Comparison of ENCODE assay signal across 8 cellular contexts in the genomic region with DNA sequence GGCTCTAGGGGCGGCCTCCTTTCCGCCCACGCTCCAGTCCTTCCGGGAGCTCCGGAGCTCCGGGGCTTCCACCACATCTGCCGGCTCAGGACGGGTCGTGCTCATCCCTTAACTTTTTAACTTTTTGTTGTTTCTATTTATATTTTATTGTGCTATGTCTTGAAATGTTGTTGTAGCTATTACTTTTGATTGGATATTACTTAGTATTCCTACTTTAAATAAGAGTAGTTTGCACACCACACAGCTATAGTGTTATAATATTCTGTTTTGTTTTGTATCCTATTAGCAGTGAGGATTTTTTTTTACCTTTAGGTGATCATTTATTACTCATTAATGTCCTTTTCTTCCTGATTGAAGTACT.
DNase-seq lines count a peak whose midpoint lies in the region; ATAC-seq, FAIRE-seq and TF ChIP-seq lines count a peak whose summit lies in the region.
"Not testable (repeated sequence)": the region's sequence is repeated elsewhere in the genome, so short reads cannot be mapped to it uniquely, and the experiment has no call there.

No MANE protein-coding gene starts in this region.

- H3K4me3 ChIP-seq in DOHH2 (ENCODE audit: low read length) (peak overlapping the region; percentile 80), ascending aorta (peak overlapping the region; percentile 39 to 63), epithelial cell of proximal tubule (ENCODE audit: low read depth, low read length) (peak overlapping the region; percentile 74), keratinocyte (ENCODE audit: control insufficient read depth in 2 of 3, extremely low read depth in 1 of 3, insufficient read depth in 2 of 3, low read depth in 1 of 3, low read length in 3 of 3) (peak overlapping the region; percentile 47 to 79 (median 73)), thyroid gland (replicated peaks in 1 of 3) (peak overlapping the region in 2 of 3 donors; percentile 32 to 42)

- not testable (repeated sequence) for H3K9me2 ChIP-seq in DOHH2 (replicated peaks; ENCODE audit: control insufficient read depth, low read length)

- H3K79me2 ChIP-seq in DOHH2 (ENCODE audit: control insufficient read depth, low read length), result peaks cover 53% of the 10 kb centered on the region
- H3K79me2 ChIP-seq in keratinocyte (ENCODE audit: control insufficient read depth, insufficient read depth, low read length), result not testable (repeated sequence)

- peaks cover 21% of the 10 kb centered on the region for H3K36me3 ChIP-seq in DOHH2 (ENCODE audit: control insufficient read depth, low read length)
- not testable (repeated sequence) for H3K36me3 ChIP-seq in ascending aorta; keratinocyte (ENCODE audit: control insufficient read depth in 2 of 2, extremely low read depth in 1 of 2, insufficient read depth in 2 of 2, low read length in 2 of 2); thyroid gland

- not testable (repeated sequence) for H3K9me3 ChIP-seq in DOHH2 (ENCODE audit: control insufficient read depth, insufficient read depth, low read length); ascending aorta; keratinocyte (ENCODE audit: control insufficient read depth, low read depth, low read length); thyroid gland

- peak overlapping the region; percentile 91 for H2AFZ ChIP-seq in keratinocyte (ENCODE audit: control insufficient read depth, low read length)

- peak; percentile 1 for ATAC-seq in HG03159 (IDR thresholded peaks at IDR 0.05; ENCODE audit: unreplicated experiment)

- dilution Hi-C loops in keratinocyte (cut with MboI; ENCODE audit: extremely low pct_ligation_motif_present, low sequenced_read_pairs), result not testable (repeated sequence)

- H3K36me3 Mint-ChIP-seq in T-helper 1 cell treated with Interleukin-12 subunit alpha and Interleukin-12 subunit beta and Interleukin-4 antibody, amounts not matched to agents 30 μg/mL and 1 μg/mL, for 36 hours (ENCODE audit: low read depth), result peaks cover 15% of the 10 kb centered on the region
- not testable (repeated sequence) for H3K36me3 Mint-ChIP-seq in osteocyte (ENCODE audit: unreplicated experiment)

- not testable (repeated sequence) for H3F3A ChIP-seq in DOHH2 (ENCODE audit: control insufficient read depth, insufficient read depth)

- WGBS in thyroid gland, 2 donors, result 13 to 16% methylated on average over 9 of the region's 9 CpGs

- H3K27me3 Mint-ChIP-seq in T-helper 1 cell treated with Interleukin-12 subunit alpha and Interleukin-12 subunit beta and Interleukin-4 antibody, amounts not matched to agents 30 μg/mL and 1 μg/mL, for 36 hours (ENCODE audit: low read depth), result peaks cover 55% of the 10 kb centered on the region
- peaks cover 56% of the 10 kb centered on the region for H3K27me3 Mint-ChIP-seq in osteocyte (ENCODE audit: unreplicated experiment)

- H3K4me3 Mint-ChIP-seq in T-helper 1 cell treated with Interleukin-12 subunit alpha and Interleukin-12 subunit beta and Interleukin-4 antibody, amounts not matched to agents 30 μg/mL and 1 μg/mL, for 36 hours, result peak overlapping the region; percentile 76
- peak overlapping the region; percentile 66 for H3K4me3 Mint-ChIP-seq in osteocyte (ENCODE audit: unreplicated experiment)

- H3K9me3 Mint-ChIP-seq in T-helper 1 cell treated with Interleukin-12 subunit alpha and Interleukin-12 subunit beta and Interleukin-4 antibody, amounts not matched to agents 30 μg/mL and 1 μg/mL, for 36 hours, result not testable (repeated sequence)
- peaks cover 12% of the 10 kb centered on the region for H3K9me3 Mint-ChIP-seq in osteocyte (ENCODE audit: unreplicated experiment)

- H3K27ac ChIP-seq in DOHH2 (ENCODE audit: low read depth, low read length), result peak overlapping the region; percentile 76; the same call in 1 of the 2 replicates
- H3K27ac ChIP-seq in ascending aorta, result peak overlapping the region; percentile 21 to 58
- not testable (repeated sequence) for H3K27ac ChIP-seq in keratinocyte (ENCODE audit: control insufficient read depth, insufficient read depth, low read length)
- peak overlapping the region in 2 of 3 donors; percentile 48 to 62 for H3K27ac ChIP-seq in thyroid gland

- not testable (repeated sequence) for H3K27me3 ChIP-seq in DOHH2 (ENCODE audit: control insufficient read depth, low read length); ascending aorta
- H3K27me3 ChIP-seq in keratinocyte (ENCODE audit: control insufficient read depth, extremely low read depth, insufficient read depth, low read length), result peaks cover 21% of the 10 kb centered on the region
- peaks cover 17% of the 10 kb centered on the region for H3K27me3 ChIP-seq in thyroid gland

- not testable (repeated sequence) for TF ChIP-seq CTCF in DOHH2 (IDR thresholded peaks at IDR 0.05; ENCODE audit: low read depth, low read length, poor library complexity, severe bottlenecking); ascending aorta (IDR thresholded peaks at IDR 0.05); epithelial cell of proximal tubule (conservative IDR thresholded peaks at IDR 0.05; ENCODE audit: low read depth, low read length); keratinocyte (optimal IDR thresholded peaks at IDR 0.05 in 1 of 3, IDR thresholded peaks at IDR 0.05 in 1 of 3, conservative IDR thresholded peaks at IDR 0.05 in 1 of 3; ENCODE audit: extremely low read depth in 1 of 3, insufficient read depth in 2 of 3, low read length in 3 of 3); osteocyte (IDR thresholded peaks at IDR 0.05); thyroid gland (IDR thresholded peaks at IDR 0.05)

- not testable (repeated sequence) for H4K20me1 ChIP-seq in DOHH2 (ENCODE audit: control insufficient read depth, insufficient read depth, low read depth, low read length); keratinocyte (ENCODE audit: control insufficient read depth, extremely low read depth, insufficient read depth, low read length)

- H3K4me1 Mint-ChIP-seq in T-helper 1 cell treated with Interleukin-12 subunit alpha and Interleukin-12 subunit beta and Interleukin-4 antibody, amounts not matched to agents 30 μg/mL and 1 μg/mL, for 36 hours (ENCODE audit: low read depth), result peaks cover 27% of the 10 kb centered on the region
- peaks cover 28% of the 10 kb centered on the region for H3K4me1 Mint-ChIP-seq in osteocyte (ENCODE audit: unreplicated experiment)

- intact Hi-C loops in ascending aorta (cut with DNase I); thyroid gland (cut with DNase I): not testable (repeated sequence)

- not testable (repeated sequence) for H3K9me1 ChIP-seq in keratinocyte (ENCODE audit: control insufficient read depth, extremely low read depth, insufficient read depth, low read length)

- not testable (repeated sequence) for DNase-seq in ascending aorta (ENCODE audit: low spot score in 2 of 2); epithelial cell of proximal tubule (ENCODE audit: low read depth); keratinocyte (ENCODE audit: low read depth, low spot score); osteocyte (ENCODE audit: extremely low spot score, unreplicated experiment); thyroid gland

- not testable (repeated sequence) for FAIRE-seq in keratinocyte (lab: Jason Lieb, UNC)

- H3K27ac Mint-ChIP-seq in T-helper 1 cell treated with Interleukin-12 subunit alpha and Interleukin-12 subunit beta and Interleukin-4 antibody, amounts not matched to agents 30 μg/mL and 1 μg/mL, for 36 hours, result peak overlapping the region; percentile 27
- H3K27ac Mint-ChIP-seq in osteocyte (ENCODE audit: unreplicated experiment), result not testable (repeated sequence)

- H3K4me1 ChIP-seq in DOHH2 (ENCODE audit: control insufficient read depth, low read length) (peaks cover 19% of the 10 kb centered on the region), ascending aorta (peaks cover 3 to 10% of the 10 kb centered on the region in 2 donors), thyroid gland (peaks cover 10 to 37% of the 10 kb centered on the region in 2 donors)
- not testable (repeated sequence) for H3K4me1 ChIP-seq in keratinocyte (ENCODE audit: control insufficient read depth, extremely low read depth, insufficient read depth, low read length)

- peak overlapping the region; percentile 92 for H3K4me2 ChIP-seq in DOHH2 (ENCODE audit: low read length)
- H3K4me2 ChIP-seq in keratinocyte (ENCODE audit: control insufficient read depth, extremely low read depth, insufficient read depth, low read depth, low read length), result peak overlapping the region; percentile 67

- H3K9ac ChIP-seq in keratinocyte (ENCODE audit: control insufficient read depth, extremely low read depth, insufficient read depth, low read length), result peak overlapping the region; percentile 74

- not testable (repeated sequence) for TF ChIP-seq POLR2A in thyroid gland (IDR thresholded peaks at IDR 0.05)
